11 cellular contexts compared by ENCODE assay signal in the genomic region with DNA sequence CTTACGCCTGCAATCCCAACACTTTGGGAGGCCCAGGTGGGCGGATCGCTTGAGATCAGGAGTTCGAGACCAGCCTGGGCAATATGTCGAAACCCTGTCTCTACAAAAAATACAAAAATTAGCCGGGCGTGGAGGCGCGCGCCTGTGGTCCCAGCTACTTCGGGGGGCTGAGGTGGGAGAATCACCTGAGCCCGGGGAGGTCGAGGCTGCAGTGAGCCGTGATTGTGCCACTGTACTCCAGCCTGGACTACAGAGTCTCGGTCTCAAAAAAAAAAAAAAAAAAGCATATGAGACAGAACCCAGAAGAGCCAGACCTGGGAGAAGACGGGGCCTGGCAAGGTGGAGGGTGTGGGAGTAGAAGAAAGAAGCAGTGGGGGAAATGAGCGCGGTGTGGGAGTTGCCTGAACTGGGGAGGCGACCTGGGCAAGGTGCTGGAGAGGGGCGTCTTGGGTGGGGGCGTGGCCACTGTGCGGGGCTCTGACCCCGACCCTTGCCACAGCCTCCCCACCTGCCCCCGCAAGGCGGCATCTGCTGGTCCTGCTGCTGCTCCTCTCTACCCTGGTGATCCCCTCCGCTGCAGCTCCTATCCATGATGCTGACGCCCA. TPM values are rescaled to one million over a fixed set of nuclear protein-coding genes. Genes with fewer than 3 reads are reported as not detected.
A peak's percentile ranks its signal among the peaks of the same experiment; 100 is the strongest.
DNase-seq lines count a peak whose midpoint lies in the region; ATAC-seq and TF ChIP-seq lines count a peak whose summit lies in the region.
"Had no signal": no experiment of that assay in that cellular context is flagged by ENCODE, and none has a peak within 500 bp of the region (broad histone marks: within the 10 kb centered on the region; RNA-seq: fewer than 3 reads in every experiment).

No MANE protein-coding gene starts in this region.

- 83% methylated on average over 26 of the region's 27 CpGs for WGBS in HUES64
- WGBS in mammary epithelial cell (ENCODE audit: low coverage, missing lambda C conversion rate), result 62% methylated on average over 9 of the region's 27 CpGs
- WGBS in lung, 2 donors, result 70 to 73% methylated on average over 27 of the region's 27 CpGs

- H3K27me3 ChIP-seq in HUES64 (ENCODE audit: insufficient read depth, low read length) (no peaks in the 10 kb centered on the region), mammary epithelial cell (ENCODE audit: insufficient read depth, low read length) (no peaks in the 10 kb centered on the region), lung (ENCODE audit: control insufficient read depth, insufficient read depth) (no peaks in the 10 kb centered on the region), subcutaneous abdominal adipose tissue (ENCODE audit: control insufficient read depth in 5 of 5, insufficient read depth in 4 of 5, low read length in 5 of 5) (no peaks in the 10 kb centered on the region)

- intact Hi-C loops in mammary epithelial cell (cut with micrococcal nuclease), result loop anchor here (5.0 kb wide), 1 partner anchor 278 kb away; a partner anchor contains a TSS

- POLR2A ChIA-PET in activated CD8-positive, alpha-beta T cell treated with anti-CD3 and anti-CD28 coated beads, Interleukin-2, amount 10 ng/mL, durations not matched to agents 7 days and 5 days (lab: Charles Lee), result no interaction called here

- no peaks in the 10 kb centered on the region for H3K79me2 ChIP-seq in mammary epithelial cell (ENCODE audit: insufficient read depth, low read length)

- peaks cover 5% of the 10 kb centered on the region for H3K9me3 Mint-ChIP-seq in activated CD8-positive, alpha-beta T cell treated with anti-CD3 and anti-CD28 coated beads, Interleukin-2, amount 10 ng/mL, durations not matched to agents 7 days and 5 days (ENCODE audit: insufficient read depth)

- H4K20me1 ChIP-seq in mammary epithelial cell (ENCODE audit: insufficient read depth, low read length), result no peaks in the 10 kb centered on the region

- peak overlapping the region; percentile 63 for H3K27ac ChIP-seq in HUES64 (ENCODE audit: low read depth, low read length)
- H3K27ac ChIP-seq in mammary epithelial cell (ENCODE audit: insufficient read depth, low read depth, low read length), result peak overlapping the region; percentile 26
- peak overlapping the region; percentile 25 to 32 for H3K27ac ChIP-seq in lung (ENCODE audit: low read depth in 1 of 2, low read length in 1 of 2)
- H3K27ac ChIP-seq in subcutaneous abdominal adipose tissue (ENCODE audit: low read depth, low read length), result peak overlapping the region; percentile 16

- peak overlapping the region; percentile 38 for H3K4me3 ChIP-seq in HUES64 (ENCODE audit: low read length)
- H3K4me3 ChIP-seq in mammary epithelial cell (replicated peaks in 1 of 3; ENCODE audit: insufficient read depth in 1 of 3, low read depth in 2 of 3, low read length in 3 of 3), result no peak overlapping the region
- H3K4me3 ChIP-seq in lung, result no peak overlapping the region
- H3K4me3 ChIP-seq in subcutaneous abdominal adipose tissue (ENCODE audit: low read depth in 1 of 5, low read length in 5 of 5), result peak overlapping the region; percentile 46 to 85 (median 51)

- H3K4me2 ChIP-seq in mammary epithelial cell (ENCODE audit: insufficient read depth, low read depth, low read length), result no peak overlapping the region

- BruUV-seq in mammary epithelial cell (replicated peaks; lab: Mats Ljungman, UMichigan), result no TSS peak

- H2AFZ ChIP-seq in mammary epithelial cell (ENCODE audit: low read depth, low read length), result peak overlapping the region; percentile 77

- TF ChIP-seq CTCF in mammary epithelial cell (conservative IDR thresholded peaks at IDR 0.05 in 1 of 2, IDR thresholded peaks at IDR 0.05 in 1 of 2; ENCODE audit: extremely low read depth in 1 of 2, insufficient read depth in 1 of 2, low read depth in 1 of 2, low read length in 2 of 2), result no peak
- no peak for TF ChIP-seq CTCF in lung (IDR thresholded peaks at IDR 0.05; ENCODE audit: control extremely low read depth, extremely low read depth)

- no peak overlapping the region for H3K4me3 Mint-ChIP-seq in activated CD8-positive, alpha-beta T cell treated with anti-CD3 and anti-CD28 coated beads, Interleukin-2, amount 10 ng/mL, durations not matched to agents 7 days and 5 days
- H3K4me3 Mint-ChIP-seq: activated T-cell treated with anti-CD3 and anti-CD28 coated beads, Interleukin-2, amount 50 U/mL, for 72 hours had no signal

- CTCF ChIA-PET in mammary epithelial cell (lab: Charles Lee; ENCODE audit: low non-redundant PET), result no interaction called here
- CTCF ChIA-PET in activated CD8-positive, alpha-beta T cell treated with anti-CD3 and anti-CD28 coated beads, Interleukin-2, amount 10 ng/mL, durations not matched to agents 7 days and 5 days (lab: Charles Lee), result no interaction called here

- H3K9me3 ChIP-seq in HUES64 (ENCODE audit: insufficient read depth, low read depth, low read length), result peaks cover 12% of the 10 kb centered on the region
- H3K9me3 ChIP-seq in mammary epithelial cell (replicated peaks; ENCODE audit: insufficient read depth, low read length), result peaks cover 6% of the 10 kb centered on the region
- peaks cover 0 to 5% of the 10 kb centered on the region in 2 donors for H3K9me3 ChIP-seq in lung (ENCODE audit: control insufficient read depth in 2 of 2, insufficient read depth in 1 of 2, low read length in 1 of 2)
- H3K9me3 ChIP-seq in subcutaneous abdominal adipose tissue (ENCODE audit: control insufficient read depth in 5 of 5, low read length in 5 of 5), result peaks cover 0 to 5% (median 5%) of the 10 kb centered on the region in 5 donors

- dilution Hi-C loops in mammary epithelial cell (cut with HindIII; ENCODE audit: low sequenced_read_pairs), result no loop called here

- H3K27me3 Mint-ChIP-seq in activated CD8-positive, alpha-beta T cell treated with anti-CD3 and anti-CD28 coated beads, Interleukin-2, amount 10 ng/mL, durations not matched to agents 7 days and 5 days (ENCODE audit: low read depth), result peaks cover 31% of the 10 kb centered on the region

- H3K4me1 ChIP-seq in HUES64 (ENCODE audit: insufficient read depth, low read length) (peaks cover 5% of the 10 kb centered on the region), mammary epithelial cell (ENCODE audit: insufficient read depth, low read length) (peaks cover 4% of the 10 kb centered on the region), lung (ENCODE audit: control insufficient read depth in 2 of 2, insufficient read depth in 2 of 2, low read length in 2 of 2) (peaks cover 0 to 3% of the 10 kb centered on the region in 2 donors), subcutaneous abdominal adipose tissue (ENCODE audit: control insufficient read depth in 5 of 5, insufficient read depth in 5 of 5, low read length in 5 of 5) (peaks cover 0 to 38% (median 29%) of the 10 kb centered on the region in 5 donors)

- peaks cover 5% of the 10 kb centered on the region for H3K36me3 ChIP-seq in HUES64 (ENCODE audit: insufficient read depth, low read length)
- H3K36me3 ChIP-seq in mammary epithelial cell (ENCODE audit: insufficient read depth, low read length), result no peaks in the 10 kb centered on the region
- H3K36me3 ChIP-seq in lung (ENCODE audit: control insufficient read depth in 2 of 2, insufficient read depth in 2 of 2, low read length in 2 of 2), result peaks cover 0 to 2% of the 10 kb centered on the region in 2 donors
- peaks cover 0 to 6% (median 4%) of the 10 kb centered on the region in 5 donors for H3K36me3 ChIP-seq in subcutaneous abdominal adipose tissue (ENCODE audit: control insufficient read depth in 5 of 5, insufficient read depth in 5 of 5, low read length in 5 of 5)

- H3K9ac ChIP-seq in HUES64 (ENCODE audit: low read depth, low read length) (no peak overlapping the region), mammary epithelial cell (ENCODE audit: insufficient read depth, low read length) (no peak overlapping the region), subcutaneous abdominal adipose tissue (ENCODE audit: low read length in 5 of 5) (no peak overlapping the region)

- DNase-seq in mammary epithelial cell (no peak), lung (ENCODE audit: low spot score) (no peak), germinal center (ENCODE audit: low spot score) (no peak), NCI-H446 (lab: John Stamatoyannopoulos, UW) (no peak)
- DNase-seq in stimulated activated CD4-positive, alpha-beta T cell treated with anti-CD3 and anti-CD28 coated beads, Interleukin-1b, Interleukin-23, amount 100 ng/mL, for 48 hours, result no peak
- no peak for DNase-seq in activated CD8-positive, alpha-beta T cell treated with anti-CD3 and anti-CD28 coated beads, Interleukin-2, amount 10 ng/mL, durations not matched to agents 7 days and 5 days

- in situ Hi-C loops in mammary epithelial cell (cut with MboI; ENCODE audit: low sequenced_read_pairs in 2 of 2), result no loop called here

- peaks cover 5% of the 10 kb centered on the region for H3K4me1 Mint-ChIP-seq in activated CD8-positive, alpha-beta T cell treated with anti-CD3 and anti-CD28 coated beads, Interleukin-2, amount 10 ng/mL, durations not matched to agents 7 days and 5 days (ENCODE audit: low read depth)

- no peaks in the 10 kb centered on the region for H3K36me3 Mint-ChIP-seq in activated CD8-positive, alpha-beta T cell treated with anti-CD3 and anti-CD28 coated beads, Interleukin-2, amount 10 ng/mL, durations not matched to agents 7 days and 5 days (ENCODE audit: low read depth)

- H3K27ac Mint-ChIP-seq in activated CD8-positive, alpha-beta T cell treated with anti-CD3 and anti-CD28 coated beads, Interleukin-2, amount 10 ng/mL, durations not matched to agents 7 days and 5 days, result no peak overlapping the region
- H3K27ac Mint-ChIP-seq: activated T-cell treated with anti-CD3 and anti-CD28 coated beads, Interleukin-2, amount 50 U/mL, for 72 hours had no signal

- ATAC-seq in lung (ENCODE audit: insufficient read depth, low FRiP score), result no peak
- no peak for ATAC-seq in activated CD8-positive, alpha-beta T cell treated with anti-CD3 and anti-CD28 coated beads, Interleukin-2, amount 10 ng/mL, durations not matched to agents 7 days and 5 days

RNA-seq across cellular contexts. Expression of a gene that starts 0.5 kb away (rescaled TPM):
- 1.3 TPM for polyA plus RNA-seq in HUES64 (2013, experiment 1 of 2)
- 3.1 TPM for polyA plus RNA-seq in HUES64 (2013, experiment 2 of 2)
- total RNA-seq in mammary epithelial cell (not detected), lung (under 1 TPM; 0.85 to 0.95 TPM)
- polyA plus RNA-seq in mammary epithelial cell (0.18 TPM), lung (under 1 TPM; 0.58 to 0.91 TPM)
- not detected for polyA minus RNA-seq in mammary epithelial cell
- not detected for total RNA-seq in activated CD8-positive, alpha-beta T cell treated with anti-CD3 and anti-CD28 coated beads, Interleukin-2, amount 10 ng/mL, durations not matched to agents 7 days and 5 days
- total RNA-seq: activated T-cell treated with anti-CD3 and anti-CD28 coated beads, Interleukin-2, amount 50 U/mL, for 72 hours; mononuclear cell; NCI-H460 had no signal

RNA-seq across cellular contexts. Expression of a gene that starts 2.0 kb away (rescaled TPM):
- polyA plus RNA-seq in HUES64 (2013, experiment 1 of 2), result 122 TPM
- polyA plus RNA-seq in HUES64 (2013, experiment 2 of 2), result 121 TPM
- total RNA-seq in mammary epithelial cell (10 to 100 TPM; 20.8 to 40.3 TPM), lung (10 to 100 TPM; 31.4 to 40.0 TPM)
- polyA plus RNA-seq in mammary epithelial cell (20.4 TPM), lung (10 to 100 TPM; 21.9 to 31.5 TPM)
- polyA minus RNA-seq in mammary epithelial cell, result 37.6 TPM
- total RNA-seq in activated CD8-positive, alpha-beta T cell treated with anti-CD3 and anti-CD28 coated beads, Interleukin-2, amount 10 ng/mL, durations not matched to agents 7 days and 5 days, result not detected
- total RNA-seq: activated T-cell treated with anti-CD3 and anti-CD28 coated beads, Interleukin-2, amount 50 U/mL, for 72 hours had no signal

RNA-seq across cellular contexts. Expression of a gene that starts 23.9 kb away (rescaled TPM):
- not detected for polyA plus RNA-seq in HUES64 (2013, experiment 1 of 2)
- not detected for polyA plus RNA-seq in HUES64 (2013, experiment 2 of 2)
- not detected for total RNA-seq in mammary epithelial cell
- polyA plus RNA-seq in mammary epithelial cell, result not detected
- polyA minus RNA-seq in mammary epithelial cell, result not detected
- total RNA-seq in lung, result 1 to 10 TPM in 1 of 2 donors, not detected in 1; 2.9 TPM
- polyA plus RNA-seq in lung, result 1 to 10 TPM in 1 of 2 donors, under 1 TPM in 1; 0.52 to 1.5 TPM
- total RNA-seq in activated CD8-positive, alpha-beta T cell treated with anti-CD3 and anti-CD28 coated beads, Interleukin-2, amount 10 ng/mL, durations not matched to agents 7 days and 5 days, result not detected
- total RNA-seq: mononuclear cell, NCI-H460 had no signal

RNA-seq across cellular contexts. Expression of a gene that starts 29.0 kb away (rescaled TPM):
- not detected for polyA plus RNA-seq in HUES64 (2013, experiment 1 of 2)
- polyA plus RNA-seq in HUES64 (2013, experiment 2 of 2), result not detected
- total RNA-seq in mammary epithelial cell, result not detected
- polyA plus RNA-seq in mammary epithelial cell, result not detected
- polyA minus RNA-seq in mammary epithelial cell, result not detected
- 10 to 100 TPM; 33.9 to 65.1 TPM for total RNA-seq in lung
- 100 to 1,000 TPM in 1 of 2 donors, 10 to 100 TPM in 1; 37.2 to 154 TPM for polyA plus RNA-seq in lung
- total RNA-seq in activated CD8-positive, alpha-beta T cell treated with anti-CD3 and anti-CD28 coated beads, Interleukin-2, amount 10 ng/mL, durations not matched to agents 7 days and 5 days, result 100 to 1,000 TPM; 162 to 176 TPM
- total RNA-seq: NCI-H460 had no signal

RNA-seq across cellular contexts. Expression of a gene that starts 39.2 kb away (rescaled TPM):
- 0.50 TPM for polyA plus RNA-seq in HUES64 (2013, experiment 1 of 2)
- 0.89 TPM for polyA plus RNA-seq in HUES64 (2013, experiment 2 of 2)
- total RNA-seq in mammary epithelial cell (under 1 TPM; 0.17 to 0.59 TPM), lung (1 to 10 TPM; 1.8 to 2.5 TPM)
- polyA plus RNA-seq in mammary epithelial cell (0.01 TPM), lung (1 to 10 TPM in 1 of 2 donors, under 1 TPM in 1; 0.93 to 2.4 TPM)
- not detected for polyA minus RNA-seq in mammary epithelial cell
- total RNA-seq in activated CD8-positive, alpha-beta T cell treated with anti-CD3 and anti-CD28 coated beads, Interleukin-2, amount 10 ng/mL, durations not matched to agents 7 days and 5 days, result 1 to 10 TPM; 3.4 to 3.5 TPM

Comparison
In these comparisons a context has a peak if more than half of its experiments do, and no peak if none do; other contexts are left out.
1. H3K4me3 ChIP-seq: peak in HUES64 (single experiment) and subcutaneous abdominal adipose tissue (5 of 5); none in mammary epithelial cell (0 of 3) and lung (single experiment).
2. RNA of a gene that starts 2.0 kb away (total RNA-seq): 20.8 to 40.3 TPM in mammary epithelial cell and 31.4 to 40.0 TPM in lung; not detected in activated CD8-positive, alpha-beta T cell treated with anti-CD3 and anti-CD28 coated beads, Interleukin-2, amount 10 ng/mL, durations not matched to agents 7 days and 5 days; every median in the first group is over 10 times any median in the second.
3. Peak in every context shown above with its lines, with median percentiles within 50 percentile points of each other: H3K27ac ChIP-seq.